In genomic region chr7:27992755-27993478, GRCh38 we compare ENCODE assay signal across 13 cellular contexts.
DNase-seq lines count a peak whose midpoint lies in the region; ATAC-seq lines count a peak whose summit lies in the region.
"Had no signal": no experiment of that assay in that cellular context is flagged by ENCODE, and none has a peak within 500 bp of the region (broad histone marks: within the 10 kb centered on the region; RNA-seq: fewer than 3 reads in every experiment).

No MANE protein-coding gene starts in this region.

- peaks cover 17% of the 10 kb centered on the region for H3K27me3 Mint-ChIP-seq in activated T-helper 2 cell treated with anti-CD3 and anti-CD28 coated beads, Interferon-gamma antibody, Interleukin-2, Interleukin-4, amounts not matched to agents 10 μg/mL and 5 μg/mL and 100 μg/mL, durations not matched to agents 14 hours and 24 hours and 36 hours (ENCODE audit: low read depth)
- H3K27me3 Mint-ChIP-seq: dendritic cell treated with granulocyte-macrophage colony-stimulating factor and Interleukin-4, amounts not matched to agents 40 ng/mL and 50 ng/mL, for 4 days had no signal

- DNase-seq in DMS153 (lab: John Stamatoyannopoulos, UW) (peak; percentile 77), NCI-H1092 (lab: John Stamatoyannopoulos, UW) (peak; percentile 71), RPMI8226 (peak; percentile 5), pons (ENCODE audit: low spot score) (peak; percentile 89)
- no peak for DNase-seq in activated T-helper 2 cell treated with anti-CD3 and anti-CD28 coated beads, Interferon-gamma antibody, Interleukin-2, Interleukin-4, amounts not matched to agents 10 μg/mL and 5 μg/mL and 100 μg/mL, durations not matched to agents 14 hours and 24 hours and 36 hours (ENCODE audit: low spot score)
- DNase-seq: activated effector memory CD4-positive, alpha-beta T cell treated with Interleukin-2 at 50 U/mL for 16 hours; H7; immature natural killer cell; NCI-H1930 had no signal

- no peak overlapping the region for H3K27ac Mint-ChIP-seq in activated T-helper 2 cell treated with anti-CD3 and anti-CD28 coated beads, Interferon-gamma antibody, Interleukin-2, Interleukin-4, amounts not matched to agents 10 μg/mL and 5 μg/mL and 100 μg/mL, durations not matched to agents 14 hours and 24 hours and 36 hours
- H3K27ac Mint-ChIP-seq: dendritic cell treated with granulocyte-macrophage colony-stimulating factor and Interleukin-4, amounts not matched to agents 40 ng/mL and 50 ng/mL, for 4 days; neural progenitor cell had no signal

- peaks cover 3% of the 10 kb centered on the region for H3K4me1 Mint-ChIP-seq in activated T-helper 2 cell treated with anti-CD3 and anti-CD28 coated beads, Interferon-gamma antibody, Interleukin-2, Interleukin-4, amounts not matched to agents 10 μg/mL and 5 μg/mL and 100 μg/mL, durations not matched to agents 14 hours and 24 hours and 36 hours (ENCODE audit: low read depth)

- no peaks in the 10 kb centered on the region for H3K36me3 Mint-ChIP-seq in activated T-helper 2 cell treated with anti-CD3 and anti-CD28 coated beads, Interferon-gamma antibody, Interleukin-2, Interleukin-4, amounts not matched to agents 10 μg/mL and 5 μg/mL and 100 μg/mL, durations not matched to agents 14 hours and 24 hours and 36 hours (ENCODE audit: low read depth)

- intact Hi-C loops in activated T-helper 2 cell treated with anti-CD3 and anti-CD28 coated beads, Interferon-gamma antibody, Interleukin-2, Interleukin-4, amounts not matched to agents 10 μg/mL and 5 μg/mL and 100 μg/mL, durations not matched to agents 14 hours and 24 hours and 36 hours (cut with micrococcal nuclease): no loop called here

- no peak overlapping the region for H3K4me3 Mint-ChIP-seq in activated T-helper 2 cell treated with anti-CD3 and anti-CD28 coated beads, Interferon-gamma antibody, Interleukin-2, Interleukin-4, amounts not matched to agents 10 μg/mL and 5 μg/mL and 100 μg/mL, durations not matched to agents 14 hours and 24 hours and 36 hours (ENCODE audit: low read depth)
- H3K4me3 Mint-ChIP-seq: dendritic cell treated with granulocyte-macrophage colony-stimulating factor and Interleukin-4, amounts not matched to agents 40 ng/mL and 50 ng/mL, for 4 days; immature natural killer cell; neural progenitor cell had no signal

- peaks cover 7% of the 10 kb centered on the region for H3K9me3 Mint-ChIP-seq in activated T-helper 2 cell treated with anti-CD3 and anti-CD28 coated beads, Interferon-gamma antibody, Interleukin-2, Interleukin-4, amounts not matched to agents 10 μg/mL and 5 μg/mL and 100 μg/mL, durations not matched to agents 14 hours and 24 hours and 36 hours
- H3K9me3 Mint-ChIP-seq: dendritic cell treated with granulocyte-macrophage colony-stimulating factor and Interleukin-4, amounts not matched to agents 40 ng/mL and 50 ng/mL, for 4 days; immature natural killer cell had no signal

- no peak for ATAC-seq in HG03159 (IDR thresholded peaks at IDR 0.05; ENCODE audit: unreplicated experiment)
- no peak for ATAC-seq in GM18909 (IDR thresholded peaks at IDR 0.05; ENCODE audit: poor library complexity, unreplicated experiment)
